ENCODE assay signal across 8 cellular contexts in genomic region chr17:79798296-79799173, GRCh38. TPM values are rescaled to one million over a fixed set of nuclear protein-coding genes. Genes with fewer than 3 reads are reported as not detected.
DNase-seq lines count a peak whose midpoint lies in the region; ATAC-seq and TF ChIP-seq lines count a peak whose summit lies in the region.

No MANE protein-coding gene starts in this region.

- dilution Hi-C loops in mammary epithelial cell (cut with HindIII; ENCODE audit: low sequenced_read_pairs) = no loop called here

- peak overlapping the region; percentile 48 to 87 (median 66) for H3K4me3 ChIP-seq in BLaER1 treated with 17β-estradiol and CSF1 and Interleukin-3, amounts not matched to agents 10 nM and 100 nM
- peak overlapping the region; percentile 29 for H3K4me3 ChIP-seq in HUES64 (ENCODE audit: low read length)
- H3K4me3 ChIP-seq in mammary epithelial cell (replicated peaks in 1 of 3; ENCODE audit: insufficient read depth in 1 of 3, low read depth in 2 of 3, low read length in 3 of 3) = peak overlapping the region in 2 of 3 experiments; percentile 30 to 67
- H3K4me3 ChIP-seq in naive thymus-derived CD4-positive, alpha-beta T cell (ENCODE audit: low read length) = peak overlapping the region; percentile 20
- H3K4me3 ChIP-seq in transverse colon = peak overlapping the region in 2 of 4 donors; percentile 77 to 80

- in situ Hi-C loops in mammary epithelial cell (cut with MboI; ENCODE audit: low sequenced_read_pairs in 2 of 2) (no loop called here), transverse colon (cut with MboI; ENCODE audit: low pct_ligation_motif_present in 1 of 4, low pct_unique_long_range_greater_than_20kb in 1 of 4, low sequenced_read_pairs in 3 of 4) (no loop called here)

- CTCF ChIA-PET in mammary epithelial cell (lab: Charles Lee; ENCODE audit: low non-redundant PET) = no interaction called here
- CTCF ChIA-PET in naive thymus-derived CD4-positive, alpha-beta T cell (lab: Charles Lee) = no interaction called here

- H3K9me3 ChIP-seq in BLaER1 treated with 17β-estradiol and CSF1 and Interleukin-3, amounts not matched to agents 10 nM and 100 nM (replicated peaks in 1 of 11) = peaks cover 0 to 5% (median 0%) of the 10 kb centered on the region in 11 experiments; a peak in 2 of 22 replicates
- peaks cover 5% of the 10 kb centered on the region; the same call in 1 of the 2 replicates for H3K9me3 ChIP-seq in HUES64 (ENCODE audit: insufficient read depth, low read depth, low read length)
- H3K9me3 ChIP-seq in mammary epithelial cell (replicated peaks; ENCODE audit: insufficient read depth, low read length) = peaks cover under 1% of the 10 kb centered on the region
- H3K9me3 ChIP-seq in naive thymus-derived CD4-positive, alpha-beta T cell (ENCODE audit: control insufficient read depth in 2 of 3, low read length in 3 of 3) = peaks cover 0 to under 1% (median 0%) of the 10 kb centered on the region in 3 experiments
- no peaks in the 10 kb centered on the region for H3K9me3 ChIP-seq in transverse colon

- no TSS peak for BruUV-seq in mammary epithelial cell (replicated peaks; lab: Mats Ljungman, UMichigan)

- no peak overlapping the region for H3K27ac ChIP-seq in BLaER1 treated with 17β-estradiol and CSF1 and Interleukin-3, amounts not matched to agents 10 nM and 100 nM
- H3K27ac ChIP-seq in HUES64 (ENCODE audit: low read depth, low read length) = no peak overlapping the region
- H3K27ac ChIP-seq in mammary epithelial cell (ENCODE audit: insufficient read depth, low read depth, low read length) = no peak overlapping the region
- no peak overlapping the region for H3K27ac ChIP-seq in naive thymus-derived CD4-positive, alpha-beta T cell (ENCODE audit: low read depth, low read length)
- H3K27ac ChIP-seq in transverse colon = no peak overlapping the region

- H3K36me3 ChIP-seq in BLaER1 treated with 17β-estradiol and CSF1 and Interleukin-3, amounts not matched to agents 10 nM and 100 nM = peaks cover 8 to 18% (median 11%) of the 10 kb centered on the region in 11 experiments; a peak in 21 of 22 replicates
- no peaks in the 10 kb centered on the region for H3K36me3 ChIP-seq in HUES64 (ENCODE audit: insufficient read depth, low read length)
- no peaks in the 10 kb centered on the region for H3K36me3 ChIP-seq in mammary epithelial cell (ENCODE audit: insufficient read depth, low read length)
- peaks cover 0 to 9% (median 0%) of the 10 kb centered on the region in 3 experiments for H3K36me3 ChIP-seq in naive thymus-derived CD4-positive, alpha-beta T cell (ENCODE audit: control insufficient read depth in 2 of 3, insufficient read depth in 3 of 3, low read length in 3 of 3)
- no peaks in the 10 kb centered on the region for H3K36me3 ChIP-seq in transverse colon

- H3K27ac Mint-ChIP-seq in naive thymus-derived CD4-positive, alpha-beta T cell = peak overlapping the region in 7 of 9 donors; percentile 28 to 81 (median 70)

- POLR2A ChIA-PET in naive thymus-derived CD4-positive, alpha-beta T cell (lab: Charles Lee) = interaction anchor here (0.7 to 3.7 kb wide), 8 partner anchors 9 to 194 kb away, joined by 3 to 19 read pairs (median 4); partner anchors contain the start of gene CBX4

- peaks cover 0 to 8% (median under 1%) of the 10 kb centered on the region in 11 donors for H3K9me3 Mint-ChIP-seq in naive thymus-derived CD4-positive, alpha-beta T cell

- TF ChIP-seq CTCF in mammary epithelial cell (conservative IDR thresholded peaks at IDR 0.05 in 1 of 2, IDR thresholded peaks at IDR 0.05 in 1 of 2; ENCODE audit: extremely low read depth in 1 of 2, insufficient read depth in 1 of 2, low read depth in 1 of 2, low read length in 2 of 2) (no peak), transverse colon (IDR thresholded peaks at IDR 0.05) (no peak)

- no peak for DNase-seq in mammary epithelial cell
- DNase-seq in naive thymus-derived CD4-positive, alpha-beta T cell = peak in 3 of 9 donors; percentile 21 to 37 (median 24)
- DNase-seq in transverse colon = no peak
- DNase-seq in NCI-H526 treated with DMSO at 0.1 percent for 48 hours (lab: John Stamatoyannopoulos, UW) = no peak

- peaks cover 19 to 53% (median 32%) of the 10 kb centered on the region in 5 donors for H3K27me3 Mint-ChIP-seq in naive thymus-derived CD4-positive, alpha-beta T cell

- peak overlapping the region; percentile 56 to 80 (median 68) for H3K4me3 Mint-ChIP-seq in naive thymus-derived CD4-positive, alpha-beta T cell

- peaks cover 0 to 13% (median 0%) of the 10 kb centered on the region in 5 donors for H3K36me3 Mint-ChIP-seq in naive thymus-derived CD4-positive, alpha-beta T cell

- H3K4me1 Mint-ChIP-seq in naive thymus-derived CD4-positive, alpha-beta T cell = peaks cover 17 to 55% (median 37%) of the 10 kb centered on the region in 7 donors

- peak overlapping the region; percentile 79 to 98 (median 91) for H3K4me2 ChIP-seq in BLaER1 treated with 17β-estradiol and CSF1 and Interleukin-3, amounts not matched to agents 10 nM and 100 nM
- H3K4me2 ChIP-seq in mammary epithelial cell (ENCODE audit: insufficient read depth, low read depth, low read length) = peak overlapping the region; percentile 78

- no peaks in the 10 kb centered on the region for H3K79me2 ChIP-seq in mammary epithelial cell (ENCODE audit: insufficient read depth, low read length)

- intact Hi-C loops in mammary epithelial cell (cut with micrococcal nuclease) = loop anchor here (5.0 kb wide), 1 partner anchor 39 kb away; the partner anchor contains the start of gene CBX4
- intact Hi-C loops in naive thymus-derived CD4-positive, alpha-beta T cell (cut with micrococcal nuclease) = loop anchor here in 1 of 2 donors (5.0 kb wide), 2 partner anchors 51 to 239 kb away; partner anchors contain the start of genes CCDC40 and TBC1D16
- intact Hi-C loops in transverse colon (cut with DNase I; ENCODE audit: low total_unique reads) = loop anchor here (5.0 kb wide), 1 partner anchor 44 kb away; no protein-coding TSS in a partner anchor

- peaks cover 65 to 81% (median 72%) of the 10 kb centered on the region in 11 experiments for H3K27me3 ChIP-seq in BLaER1 treated with 17β-estradiol and CSF1 and Interleukin-3, amounts not matched to agents 10 nM and 100 nM
- H3K27me3 ChIP-seq in HUES64 (ENCODE audit: insufficient read depth, low read length) = peaks cover 92% of the 10 kb centered on the region
- peaks cover 41% of the 10 kb centered on the region for H3K27me3 ChIP-seq in mammary epithelial cell (ENCODE audit: insufficient read depth, low read length)
- H3K27me3 ChIP-seq in naive thymus-derived CD4-positive, alpha-beta T cell (ENCODE audit: control insufficient read depth in 2 of 2, insufficient read depth in 2 of 2, low read length in 2 of 2) = peaks cover 40 to 46% of the 10 kb centered on the region in 2 donors
- H3K27me3 ChIP-seq in transverse colon = peaks cover 66% of the 10 kb centered on the region

- H4K20me1 ChIP-seq in BLaER1 treated with 17β-estradiol and CSF1 and Interleukin-3, amounts not matched to agents 10 nM and 100 nM = peaks cover 5 to 86% (median 76%) of the 10 kb centered on the region in 11 experiments; a peak in 20 of 22 replicates
- no peaks in the 10 kb centered on the region for H4K20me1 ChIP-seq in mammary epithelial cell (ENCODE audit: insufficient read depth, low read length)

- TF ChIP-seq EP300 in transverse colon (IDR thresholded peaks at IDR 0.05; ENCODE audit: low read depth) = no peak

- peak overlapping the region; percentile 18 for H2AFZ ChIP-seq in mammary epithelial cell (ENCODE audit: low read depth, low read length)

- no peak for TF ChIP-seq POLR2A in transverse colon (IDR thresholded peaks at IDR 0.05)

- peak overlapping the region in 7 of 11 experiments; percentile 24 to 62 (median 54); a peak in 8 of 22 replicates for H3K9ac ChIP-seq in BLaER1 treated with 17β-estradiol and CSF1 and Interleukin-3, amounts not matched to agents 10 nM and 100 nM
- H3K9ac ChIP-seq in HUES64 (ENCODE audit: low read depth, low read length) (no peak overlapping the region), mammary epithelial cell (ENCODE audit: insufficient read depth, low read length) (no peak overlapping the region)

- peaks cover 50 to 71% (median 58%) of the 10 kb centered on the region in 10 experiments for H3K4me1 ChIP-seq in BLaER1 treated with 17β-estradiol and CSF1 and Interleukin-3, amounts not matched to agents 10 nM and 100 nM
- H3K4me1 ChIP-seq in HUES64 (ENCODE audit: insufficient read depth, low read length) = peaks cover 41% of the 10 kb centered on the region
- H3K4me1 ChIP-seq in mammary epithelial cell (ENCODE audit: insufficient read depth, low read length) = peaks cover 31% of the 10 kb centered on the region
- H3K4me1 ChIP-seq in naive thymus-derived CD4-positive, alpha-beta T cell (ENCODE audit: control insufficient read depth in 2 of 2, insufficient read depth in 2 of 2, low read length in 2 of 2) = peaks cover 34 to 43% of the 10 kb centered on the region in 2 donors
- peaks cover 18 to 56% (median 46%) of the 10 kb centered on the region in 4 donors for H3K4me1 ChIP-seq in transverse colon

- WGBS in HUES64 = 1% methylated on average over 71 of the region's 71 CpGs
- WGBS in mammary epithelial cell (ENCODE audit: low coverage, missing lambda C conversion rate) = 13% methylated on average over 30 of the region's 71 CpGs
- 0 to 2% methylated on average over 4 to 50 of the region's 71 CpGs for WGBS in transverse colon (ENCODE audit: low coverage in 1 of 2), 2 donors

- ATAC-seq in naive thymus-derived CD4-positive, alpha-beta T cell = no peak
- ATAC-seq in HG02852 (IDR thresholded peaks at IDR 0.05; ENCODE audit: unreplicated experiment) = no peak
- no peak for ATAC-seq in GM18873 (IDR thresholded peaks at IDR 0.05; ENCODE audit: low FRiP score, unreplicated experiment)

RNA-seq across cellular contexts. Expression of gene CBX8, which starts 1.7 kb away (rescaled TPM):
- polyA plus RNA-seq in HUES64 (2013, experiment 1 of 2) = 1.1 TPM
- polyA plus RNA-seq in HUES64 (2013, experiment 2 of 2) = 3.0 TPM
- total RNA-seq in mammary epithelial cell (1 to 10 TPM; 4.5 to 5.4 TPM), transverse colon (1 to 10 TPM; 1.5 to 4.4 (median 3.1) TPM)
- polyA plus RNA-seq in mammary epithelial cell = 0.34 TPM
- not detected for polyA minus RNA-seq in mammary epithelial cell
- 10 to 100 TPM in 1 of 5 experiments, 1 to 10 TPM in 4; 2.4 to 11.9 (median 3.0) TPM for total RNA-seq in naive thymus-derived CD4-positive, alpha-beta T cell
- polyA plus RNA-seq in naive thymus-derived CD4-positive, alpha-beta T cell = 1 to 10 TPM in 1 of 2 donors, under 1 TPM in 1; 0.96 to 1.9 TPM

RNA-seq across cellular contexts. Expression of gene CBX2, which starts 20.6 kb away (rescaled TPM):
- 52.5 TPM for polyA plus RNA-seq in HUES64 (2013, experiment 1 of 2)
- 62.4 TPM for polyA plus RNA-seq in HUES64 (2013, experiment 2 of 2)
- 1 to 10 TPM in 1 of 2 donors, under 1 TPM in 1; 0.67 to 3.8 TPM for total RNA-seq in mammary epithelial cell
- polyA plus RNA-seq in mammary epithelial cell = 3.6 TPM
- 1.4 TPM for polyA minus RNA-seq in mammary epithelial cell
- 1 to 10 TPM in 1 of 5 experiments, under 1 TPM in 4; 0.24 to 4.4 (median 0.41) TPM for total RNA-seq in naive thymus-derived CD4-positive, alpha-beta T cell
- polyA plus RNA-seq in naive thymus-derived CD4-positive, alpha-beta T cell = under 1 TPM in 1 of 2 donors, not detected in 1; 0.41 TPM
- under 1 TPM in 2 of 4 donors, not detected in 2; 0.27 to 0.64 TPM for total RNA-seq in transverse colon

RNA-seq across cellular contexts. Expression of gene CBX4, which starts 40.7 kb away (rescaled TPM):
- polyA plus RNA-seq in HUES64 (2013, experiment 1 of 2) = 2.3 TPM
- 2.5 TPM for polyA plus RNA-seq in HUES64 (2013, experiment 2 of 2)
- 10 to 100 TPM; 28.5 to 34.7 TPM for total RNA-seq in mammary epithelial cell
- 11.2 TPM for polyA plus RNA-seq in mammary epithelial cell
- polyA minus RNA-seq in mammary epithelial cell = 2.2 TPM
- 100 to 1,000 TPM in 2 of 5 experiments, 10 to 100 TPM in 3; 37.7 to 134 (median 84.4) TPM for total RNA-seq in naive thymus-derived CD4-positive, alpha-beta T cell
- 1 to 10 TPM; 4.0 to 7.4 TPM for polyA plus RNA-seq in naive thymus-derived CD4-positive, alpha-beta T cell
- total RNA-seq in transverse colon = 10 to 100 TPM in 1 of 4 donors, 1 to 10 TPM in 3; 6.6 to 25.1 (median 8.3) TPM

Comparison
In these comparisons a context has a peak if more than half of its experiments do, and no peak if none do; other contexts are left out.
1. H3K9ac ChIP-seq: peak in BLaER1 treated with 17β-estradiol and CSF1 and Interleukin-3, amounts not matched to agents 10 nM and 100 nM (7 of 11); none in HUES64 (single experiment) and mammary epithelial cell (single experiment).